Comparison of ENCODE assay signal across 16 cellular contexts in genomic region chr10:22245567-22245966, GRCh38. TPM values are rescaled to one million over a fixed set of nuclear protein-coding genes. Genes with fewer than 3 reads are reported as not detected.
DNase-seq lines count a peak whose midpoint lies in the region; ATAC-seq, FAIRE-seq and TF ChIP-seq lines count a peak whose summit lies in the region.
"Had no signal": no experiment of that assay in that cellular context is flagged by ENCODE, and none has a peak within 500 bp of the region (broad histone marks: within the 10 kb centered on the region; RNA-seq: fewer than 3 reads in every experiment).

No MANE protein-coding gene starts in this region.

- dilution Hi-C loops in keratinocyte (cut with MboI; ENCODE audit: extremely low pct_ligation_motif_present, low sequenced_read_pairs) = no loop called here

- H3K4me1 Mint-ChIP-seq in Caco-2 (ENCODE audit: low read depth, unreplicated experiment) = peaks cover 26% of the 10 kb centered on the region
- H3K4me1 Mint-ChIP-seq in activated naive CD8-positive, alpha-beta T cell treated with anti-CD3 and anti-CD28 coated beads, Interleukin-2, amount 50 U/mL, for 24 hours = peaks cover 53% of the 10 kb centered on the region
- H3K4me1 Mint-ChIP-seq in activated T-cell treated with anti-CD3 and anti-CD28 coated beads, Interleukin-2, amount 50 U/mL, for 4 hours (ENCODE audit: low read depth) = peaks cover 46% of the 10 kb centered on the region

- H3K79me2 ChIP-seq in HCT116 (ENCODE audit: insufficient read depth, low read length) = no peaks in the 10 kb centered on the region
- no peaks in the 10 kb centered on the region for H3K79me2 ChIP-seq in keratinocyte (ENCODE audit: control insufficient read depth, insufficient read depth, low read length)
- H3K79me2 ChIP-seq: hepatocyte had no signal

- H3K36me3 Mint-ChIP-seq in Caco-2 (ENCODE audit: insufficient read depth, unreplicated experiment) = no peaks in the 10 kb centered on the region
- peaks cover 4% of the 10 kb centered on the region for H3K36me3 Mint-ChIP-seq in activated naive CD8-positive, alpha-beta T cell treated with anti-CD3 and anti-CD28 coated beads, Interleukin-2, amount 50 U/mL, for 24 hours (ENCODE audit: low read depth)
- no peaks in the 10 kb centered on the region for H3K36me3 Mint-ChIP-seq in activated T-cell treated with anti-CD3 and anti-CD28 coated beads, Interleukin-2, amount 50 U/mL, for 4 hours (ENCODE audit: insufficient read depth)
- H3K36me3 Mint-ChIP-seq: memory B cell, type B pancreatic cell had no signal

- no peak for TF ChIP-seq RAD21 in HCT116 (IDR thresholded peaks at IDR 0.05; ENCODE audit: low read depth)

- H3K9ac ChIP-seq in HCT116 (ENCODE audit: low read length) = peak overlapping the region; percentile 32
- no peak overlapping the region for H3K9ac ChIP-seq in keratinocyte (ENCODE audit: control insufficient read depth, extremely low read depth, insufficient read depth, low read length)

- no peaks in the 10 kb centered on the region for H3K9me3 Mint-ChIP-seq in Caco-2 (ENCODE audit: unreplicated experiment)
- H3K9me3 Mint-ChIP-seq in activated naive CD8-positive, alpha-beta T cell treated with anti-CD3 and anti-CD28 coated beads, Interleukin-2, amount 50 U/mL, for 24 hours = peaks cover 10% of the 10 kb centered on the region
- H3K9me3 Mint-ChIP-seq in activated T-cell treated with anti-CD3 and anti-CD28 coated beads, Interleukin-2, amount 50 U/mL, for 4 hours = peaks cover 4% of the 10 kb centered on the region
- H3K9me3 Mint-ChIP-seq: type B pancreatic cell had no signal

- no peak for TF ChIP-seq CTCF in Caco-2 (IDR thresholded peaks at IDR 0.05; ENCODE audit: insufficient read depth in 1 of 2, low read depth in 1 of 2, low read length in 1 of 2, severe bottlenecking in 1 of 2, unreplicated experiment in 1 of 2)
- no peak for TF ChIP-seq CTCF in HCT116 (IDR thresholded peaks at IDR 0.05 in 2 of 3, conservative IDR thresholded peaks at IDR 0.05 in 1 of 3; ENCODE audit: borderline replicate concordance in 1 of 3, insufficient read depth in 1 of 3, low read depth in 2 of 3, low read length in 2 of 3)
- TF ChIP-seq CTCF in keratinocyte (optimal IDR thresholded peaks at IDR 0.05 in 1 of 3, IDR thresholded peaks at IDR 0.05 in 1 of 3, conservative IDR thresholded peaks at IDR 0.05 in 1 of 3; ENCODE audit: extremely low read depth in 1 of 3, insufficient read depth in 2 of 3, low read length in 3 of 3) = no peak
- TF ChIP-seq CTCF in prostate gland (IDR thresholded peaks at IDR 0.05) = no peak

- no peak overlapping the region for H2AFZ ChIP-seq in HCT116 (ENCODE audit: low read depth, low read length, poor library complexity, severe bottlenecking)
- no peak overlapping the region for H2AFZ ChIP-seq in keratinocyte (ENCODE audit: control insufficient read depth, low read length)
- H2AFZ ChIP-seq: hepatocyte had no signal

- H3K9me3 ChIP-seq in Caco-2 (no peaks in the 10 kb centered on the region; the same call in 1 of the 2 replicates), HCT116 (ENCODE audit: control insufficient read depth in 1 of 2, insufficient read depth in 1 of 2, low read depth in 1 of 2, low read length in 2 of 2) (no peaks in the 10 kb centered on the region), keratinocyte (ENCODE audit: control insufficient read depth, low read depth, low read length) (no peaks in the 10 kb centered on the region), prostate gland (no peaks in the 10 kb centered on the region)

- peak overlapping the region; percentile 74; the same call in 1 of the 2 replicates for H3K27ac ChIP-seq in HCT116 (ENCODE audit: low read depth, low read length)
- peak overlapping the region; percentile 20 for H3K27ac ChIP-seq in keratinocyte (ENCODE audit: control insufficient read depth, insufficient read depth, low read length)
- H3K27ac ChIP-seq in prostate gland = no peak overlapping the region
- H3K27ac ChIP-seq: hepatocyte had no signal

- intact Hi-C loops in Caco-2 (cut with micrococcal nuclease; ENCODE audit: unreplicated experiment) (no loop called here), HCT116 (cut with micrococcal nuclease) (loop anchor here (5.0 kb wide), 2 partner anchors 182 to 243 kb away; partner anchors contain the start of gene DNAJC1), prostate gland (cut with DNase I) (no loop called here)

- FAIRE-seq in keratinocyte (lab: Jason Lieb, UNC) = no peak

- ATAC-seq in HCT116 (no peak), HG03342 (IDR thresholded peaks at IDR 0.05; ENCODE audit: unreplicated experiment) (no peak)
- no peak for ATAC-seq in activated naive CD8-positive, alpha-beta T cell treated with anti-CD3 and anti-CD28 coated beads, Interleukin-2, amount 50 U/mL, for 24 hours
- no peak for ATAC-seq in activated T-cell treated with anti-CD3 and anti-CD28 coated beads, Interleukin-2, amount 50 U/mL, for 4 hours

- peak overlapping the region; percentile 4 for H3K27ac Mint-ChIP-seq in Caco-2 (ENCODE audit: unreplicated experiment)
- H3K27ac Mint-ChIP-seq in activated naive CD8-positive, alpha-beta T cell treated with anti-CD3 and anti-CD28 coated beads, Interleukin-2, amount 50 U/mL, for 24 hours = peak overlapping the region; percentile 78
- H3K27ac Mint-ChIP-seq: type B pancreatic cell had no signal

- H3K27me3 Mint-ChIP-seq in Caco-2 (ENCODE audit: insufficient read depth, unreplicated experiment) = no peaks in the 10 kb centered on the region
- H3K27me3 Mint-ChIP-seq in activated naive CD8-positive, alpha-beta T cell treated with anti-CD3 and anti-CD28 coated beads, Interleukin-2, amount 50 U/mL, for 24 hours = peaks cover 4% of the 10 kb centered on the region
- H3K27me3 Mint-ChIP-seq in activated T-cell treated with anti-CD3 and anti-CD28 coated beads, Interleukin-2, amount 50 U/mL, for 4 hours (ENCODE audit: low read depth) = peaks cover 3% of the 10 kb centered on the region
- H3K27me3 Mint-ChIP-seq: memory B cell had no signal

- no peak overlapping the region for H3K4me3 Mint-ChIP-seq in Caco-2 (ENCODE audit: unreplicated experiment)
- no peak overlapping the region for H3K4me3 Mint-ChIP-seq in activated naive CD8-positive, alpha-beta T cell treated with anti-CD3 and anti-CD28 coated beads, Interleukin-2, amount 50 U/mL, for 24 hours
- no peak overlapping the region for H3K4me3 Mint-ChIP-seq in activated T-cell treated with anti-CD3 and anti-CD28 coated beads, Interleukin-2, amount 50 U/mL, for 4 hours
- H3K4me3 Mint-ChIP-seq: memory B cell, type B pancreatic cell had no signal

- no peaks in the 10 kb centered on the region for H4K20me1 ChIP-seq in HCT116 (ENCODE audit: insufficient read depth)
- H4K20me1 ChIP-seq in keratinocyte (ENCODE audit: control insufficient read depth, extremely low read depth, insufficient read depth, low read length) = no peaks in the 10 kb centered on the region

- H3K4me3 ChIP-seq in Caco-2 (ENCODE audit: low read depth, low read length) = no peak overlapping the region
- H3K4me3 ChIP-seq in HCT116 (replicated peaks in 1 of 2; ENCODE audit: low read depth in 1 of 2, low read length in 2 of 2) = no peak overlapping the region
- no peak overlapping the region for H3K4me3 ChIP-seq in keratinocyte (ENCODE audit: control insufficient read depth in 2 of 3, extremely low read depth in 1 of 3, insufficient read depth in 2 of 3, low read depth in 1 of 3, low read length in 3 of 3)
- H3K4me3 ChIP-seq in prostate gland = no peak overlapping the region
- H3K4me3 ChIP-seq: hepatocyte had no signal

- no peaks in the 10 kb centered on the region for H3K9me1 ChIP-seq in keratinocyte (ENCODE audit: control insufficient read depth, extremely low read depth, insufficient read depth, low read length)

- DNase-seq in Caco-2 (no peak), HCT116 (ENCODE audit: low read depth, low spot score) (no peak), keratinocyte (ENCODE audit: low read depth, low spot score) (peak; percentile 19), prostate gland (ENCODE audit: low spot score) (no peak)
- no peak for DNase-seq in activated naive CD8-positive, alpha-beta T cell treated with anti-CD3 and anti-CD28 coated beads, Interleukin-2, amount 50 U/mL, for 24 hours
- DNase-seq in activated CD4-positive, CD25-positive, alpha-beta regulatory T cell (lab: John Stamatoyannopoulos, UW) = no peak
- no peak for DNase-seq in activated T-cell treated with anti-CD3 and anti-CD28 coated beads, Interleukin-2, amount 50 U/mL, for 4 hours
- DNase-seq: aorta, Calu3, NCI-H2171, nucleus accumbens, T-helper 9 cell had no signal

- CTCF ChIA-PET in Caco-2 (lab: Charles Lee) = interaction anchor here (0.6 kb wide), 1 partner anchor 81 kb away, joined by 5 read pairs; no protein-coding TSS in a partner anchor
- CTCF ChIA-PET in HCT116 (lab: Charles Lee) = no interaction called here

- BruUV-seq in Caco-2 (replicated peaks; lab: Mats Ljungman, UMichigan) (no TSS peak), HCT116 (replicated peaks; lab: Mats Ljungman, UMichigan) (no TSS peak)

- WGBS in prostate gland = 80% methylated on average over 2 of the region's 2 CpGs

- RAD21 ChIA-PET in HCT116 (lab: Charles Lee; ENCODE audit: low non-redundant PET in 1 of 2, low total read pairs in 2 of 2, uncharacterized antibody in 2 of 2, unreplicated experiment in 2 of 2) = interaction anchor here in 1 of 2 experiments (0.7 kb wide), 1 partner anchor 69 kb away, joined by 3 read pairs; no protein-coding TSS in a partner anchor

- H3K27me3 ChIP-seq in Caco-2 (replicated peaks; ENCODE audit: control insufficient read depth, insufficient read depth, low read length) (no peaks in the 10 kb centered on the region), HCT116 (ENCODE audit: insufficient read depth, low read length) (no peaks in the 10 kb centered on the region), keratinocyte (ENCODE audit: control insufficient read depth, extremely low read depth, insufficient read depth, low read length) (no peaks in the 10 kb centered on the region), prostate gland (replicated peaks; ENCODE audit: insufficient read depth) (no peaks in the 10 kb centered on the region)

- H3K4me2 ChIP-seq in HCT116 (ENCODE audit: low read length) (peak overlapping the region; percentile 67), keratinocyte (ENCODE audit: control insufficient read depth, extremely low read depth, insufficient read depth, low read depth, low read length) (peak overlapping the region; percentile 8)
- H3K4me2 ChIP-seq: hepatocyte had no signal

- no peaks in the 10 kb centered on the region for H3K9me2 ChIP-seq in HCT116 (ENCODE audit: insufficient read depth)

- no peaks in the 10 kb centered on the region for H3K36me3 ChIP-seq in Caco-2 (ENCODE audit: control insufficient read depth, insufficient read depth, low read length)
- H3K36me3 ChIP-seq in HCT116 (ENCODE audit: control insufficient read depth in 1 of 2, insufficient read depth in 2 of 2, low read length in 2 of 2) = no peaks in the 10 kb centered on the region
- H3K36me3 ChIP-seq in keratinocyte (ENCODE audit: control insufficient read depth in 2 of 2, extremely low read depth in 1 of 2, insufficient read depth in 2 of 2, low read length in 2 of 2) = no peaks in the 10 kb centered on the region
- no peaks in the 10 kb centered on the region for H3K36me3 ChIP-seq in prostate gland

- POLR2A ChIA-PET in Caco-2 (lab: Charles Lee) (interaction anchor here (0.9 to 1.2 kb wide), 2 partner anchors 71 to 242 kb away, joined by 3 to 4 read pairs; partner anchors contain the start of gene COMMD3), HCT116 (lab: Charles Lee) (interaction anchor here (1.0 kb wide), 1 partner anchor 252 kb away, joined by 3 read pairs; no protein-coding TSS in a partner anchor)

- H3K4me1 ChIP-seq in Caco-2 (peaks cover 12% of the 10 kb centered on the region), HCT116 (ENCODE audit: control insufficient read depth in 1 of 2, insufficient read depth in 2 of 2, low read length in 2 of 2) (peaks cover 28 to 50% of the 10 kb centered on the region in 2 experiments), keratinocyte (ENCODE audit: control insufficient read depth, extremely low read depth, insufficient read depth, low read length) (peaks cover 24% of the 10 kb centered on the region), prostate gland (replicated peaks) (no peaks in the 10 kb centered on the region)

- TF ChIP-seq POLR2A in HCT116 (IDR thresholded peaks at IDR 0.05; ENCODE audit: borderline replicate concordance, extremely low read depth, insufficient read depth, insufficient read length) = no peak
- no peak for TF ChIP-seq POLR2A in prostate gland (IDR thresholded peaks at IDR 0.05)

RNA-seq across cellular contexts. Expression of gene EBLN1, which starts 27.8 kb away (rescaled TPM):
- not detected in 2 replicates for total RNA-seq in Caco-2 (2022)
- not detected for total RNA-seq in HCT116 (2021; ENCODE audit: unreplicated experiment)
- polyA plus RNA-seq in HCT116 (2012) = 0.07 TPM in 1 of 2 replicates, not detected in the other
- polyA plus RNA-seq in keratinocyte = not detected in 3 replicates
- not detected for polyA plus RNA-seq in keratinocyte (2011; ENCODE audit: low read depth)
- not detected in 2 replicates for polyA plus RNA-seq in keratinocyte (2011; cell fraction: cytosol; rRNA removed)
- not detected in 2 replicates for polyA plus RNA-seq in keratinocyte (2011; cell fraction: nucleus; rRNA removed)
- polyA plus RNA-seq in keratinocyte (2012; ENCODE audit: low replicate concordance) = not detected in 2 replicates
- not detected in 3 replicates for polyA minus RNA-seq in keratinocyte
- polyA minus RNA-seq in keratinocyte (2011; cell fraction: cytosol; rRNA and poly(A)+ RNA removed) = not detected
- polyA minus RNA-seq in keratinocyte (2011; cell fraction: nucleus; rRNA and poly(A)+ RNA removed) = not detected in 2 replicates
- total RNA-seq in prostate gland = 1 to 10 TPM in 1 of 2 donors, not detected in 1; 1.8 TPM
- total RNA-seq in activated T-cell treated with anti-CD3 and anti-CD28 coated beads, Interleukin-2, amount 50 U/mL, for 4 hours = not detected
- total RNA-seq: aorta, Calu3, hepatocyte had no signal
- polyA plus RNA-seq: aorta, hepatocyte had no signal

Comparison
In these comparisons a context has a peak if more than half of its experiments do, and no peak if none do; other contexts are left out.
1. H3K27ac ChIP-seq: peak in HCT116 (single experiment) and keratinocyte (single experiment); none in prostate gland (0 of 2).